In the genomic region with DNA sequence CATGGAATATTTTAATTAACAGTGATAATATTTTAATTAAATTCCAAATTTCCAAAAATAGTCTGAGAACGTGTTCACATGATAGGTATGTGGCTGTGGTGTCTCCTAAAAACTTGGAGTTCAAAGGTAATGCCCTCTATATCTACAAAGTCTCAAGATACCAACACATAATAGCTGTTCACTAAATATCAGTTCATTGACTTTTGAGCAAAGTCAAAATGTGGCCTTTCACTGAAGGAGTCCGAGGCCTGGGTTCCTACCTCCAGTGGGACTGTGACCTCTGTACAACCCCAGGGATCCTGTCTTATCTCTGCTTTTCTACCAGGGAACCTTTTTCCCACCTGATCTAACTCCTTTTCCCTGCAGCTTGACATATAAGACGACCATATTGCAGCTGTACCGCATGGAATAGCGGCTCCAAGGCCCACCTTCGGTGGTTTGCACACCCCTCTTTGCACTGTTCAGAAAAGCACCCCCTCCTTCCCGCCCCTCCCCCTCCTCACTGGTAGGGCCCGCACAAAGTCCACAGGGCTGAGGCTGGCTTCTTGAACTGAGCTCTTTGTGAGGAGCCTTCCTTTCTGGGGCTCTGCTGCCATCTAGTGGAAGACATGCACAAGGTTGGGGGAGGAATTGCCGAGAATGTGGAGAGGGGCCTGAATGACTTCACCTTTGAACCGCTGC, we compare ENCODE assay signal across 8 cellular contexts. TPM values are rescaled to one million over a fixed set of nuclear protein-coding genes. Genes with fewer than 3 reads are reported as not detected.
DNase-seq lines count a peak whose midpoint lies in the region; ATAC-seq and TF ChIP-seq lines count a peak whose summit lies in the region.

No MANE protein-coding gene starts in this region.

- peak overlapping the region; percentile 98 for H3K27ac ChIP-seq in rectal smooth muscle tissue (ENCODE audit: low read depth, low read length)

- DNase-seq in BJ (ENCODE audit: low read depth), result peak; percentile 11
- DNase-seq in NCI-H1105 treated with DMSO at 0.1 percent for 48 hours (lab: John Stamatoyannopoulos, UW), result peak; percentile 87
- peak; percentile 42 to 90 (median 75) for DNase-seq in T-helper 2 cell
- peak in 53 of 58 donors; percentile 19 to 91 (median 73) for DNase-seq in anterior cingulate cortex (lab: John Stamatoyannopoulos, UW)
- DNase-seq in left ventricle myocardium superior, result peak; percentile 83
- no peak for DNase-seq in mesenteric fat pad (ENCODE audit: low spot score)

- intact Hi-C loops in left ventricle myocardium superior (cut with micrococcal nuclease), result loop anchor here (10.0 kb wide), 1 partner anchor 392 kb away; no protein-coding TSS in a partner anchor

- TF ChIP-seq CTCF in BJ (IDR thresholded peaks at IDR 0.05; ENCODE audit: insufficient read depth, low read depth, low read length), result peak; percentile 91

- no peak overlapping the region for H3K9ac ChIP-seq in rectal smooth muscle tissue (ENCODE audit: low read length)

- CTCF ChIA-PET in BJ (lab: Yijun Ruan, JAX), result interaction anchor here (0.5 to 6.8 kb wide), 37 partner anchors 9 to 976 kb away, joined by 3 to 95 read pairs (median 5); a partner anchor contains a TSS

- H3K4me3 ChIP-seq in BJ (ENCODE audit: low read depth, low read length), result no peak overlapping the region
- peak overlapping the region; percentile 99 for H3K4me3 ChIP-seq in rectal smooth muscle tissue (ENCODE audit: low read length)

- H3K36me3 ChIP-seq in BJ (ENCODE audit: control insufficient read depth, insufficient read depth, low read length) (no peaks in the 10 kb centered on the region), rectal smooth muscle tissue (ENCODE audit: control insufficient read depth, insufficient read depth, low read length) (peaks cover 8% of the 10 kb centered on the region)

- POLR2A ChIA-PET in BJ (lab: Charles Lee), result interaction anchor here (0.6 kb wide), 2 partner anchors 245 to 1932 kb away, joined by 8 to 14 read pairs; no protein-coding TSS in a partner anchor

- H3K27me3 ChIP-seq in BJ (ENCODE audit: control insufficient read depth, insufficient read depth, low read length), result peaks cover 42% of the 10 kb centered on the region
- no peaks in the 10 kb centered on the region for H3K27me3 ChIP-seq in rectal smooth muscle tissue (ENCODE audit: control insufficient read depth, insufficient read depth, low read length)

- peak; percentile 34 for ATAC-seq in GM21526 (IDR thresholded peaks at IDR 0.05; ENCODE audit: low FRiP score, unreplicated experiment)
- ATAC-seq in left ventricle myocardium superior, result peak; percentile 43

- peaks cover 57% of the 10 kb centered on the region for H3K4me1 ChIP-seq in rectal smooth muscle tissue (ENCODE audit: control insufficient read depth, insufficient read depth, low read length)

RNA-seq across cellular contexts. Expression of a gene that starts 3.1 kb away (rescaled TPM):
- polyA plus RNA-seq in BJ (2011; rRNA removed), result 0.64 and 1.4 TPM in 2 replicates
- 1.8 and 2.6 TPM in 2 replicates for polyA minus RNA-seq in BJ (2011; rRNA and poly(A)+ RNA removed)
- total RNA-seq in left ventricle myocardium superior (281 TPM), mesenteric fat pad (93.0 TPM)

RNA-seq across cellular contexts. Expression of a gene that starts 44.3 kb away (rescaled TPM):
- polyA plus RNA-seq in BJ (2011; rRNA removed), result 6.0 and 15.7 TPM in 2 replicates
- 2.8 and 5.1 TPM in 2 replicates for polyA minus RNA-seq in BJ (2011; rRNA and poly(A)+ RNA removed)
- total RNA-seq in left ventricle myocardium superior, result 14.4 TPM
- 13.8 TPM for total RNA-seq in mesenteric fat pad
